Comparison of ENCODE assay signal across 13 cellular contexts in genomic region chr10:17075975-17076374, GRCh38. TPM values are rescaled to one million over a fixed set of nuclear protein-coding genes. Genes with fewer than 3 reads are reported as not detected.
DNase-seq lines count a peak whose midpoint lies in the region; ATAC-seq and TF ChIP-seq lines count a peak whose summit lies in the region.
"Had no signal": no experiment of that assay in that cellular context is flagged by ENCODE, and none has a peak within 500 bp of the region (broad histone marks: within the 10 kb centered on the region; RNA-seq: fewer than 3 reads in every experiment).

No MANE protein-coding gene starts in this region.

- H3K27me3 ChIP-seq in lower lobe of right lung (ENCODE audit: low read depth) (no peaks in the 10 kb centered on the region), tibial nerve (no peaks in the 10 kb centered on the region)

- intact Hi-C loops in lower lobe of right lung (cut with DNase I) = no loop called here

- no peak overlapping the region for H3K4me3 ChIP-seq in choroid plexus epithelial cell (ENCODE audit: low read depth, low read length)
- no peak overlapping the region for H3K4me3 ChIP-seq in lower lobe of right lung
- no peak overlapping the region for H3K4me3 ChIP-seq in tibial nerve
- H3K4me3 ChIP-seq: HAP-1 had no signal

- TF ChIP-seq CTCF in choroid plexus epithelial cell (conservative IDR thresholded peaks at IDR 0.05; ENCODE audit: low read depth, low read length) = no peak
- TF ChIP-seq CTCF in lower lobe of right lung (IDR thresholded peaks at IDR 0.05) = no peak
- no peak for TF ChIP-seq CTCF in tibial nerve (IDR thresholded peaks at IDR 0.05)

- 57 to 58% methylated on average over 2 of the region's 2 CpGs for WGBS in tibial nerve, 2 donors

- H3K36me3 ChIP-seq in lower lobe of right lung = no peaks in the 10 kb centered on the region
- no peaks in the 10 kb centered on the region for H3K36me3 ChIP-seq in tibial nerve
- H3K36me3 ChIP-seq: HAP-1 had no signal

- DNase-seq in NOMO-1 treated with DMSO at 0.1 percent for 48 hours (lab: John Stamatoyannopoulos, UW; ENCODE audit: unreplicated experiment) (peak; percentile 26), choroid plexus epithelial cell (ENCODE audit: low read depth) (peak; percentile 27), lower lobe of right lung (no peak), tibial nerve (ENCODE audit: low spot score in 2 of 2) (no peak), epidermal melanocyte (ENCODE audit: insufficient read length, low spot score) (no peak)
- DNase-seq: activated B cell treated with CpG ODN at 0.5 μM for 24 hours; activated T-cell treated with anti-CD3 and anti-CD28 coated beads, Interleukin-2, amount 50 U/mL, for 24 hours; central memory CD4-positive, alpha-beta T cell; Kasumi-1; NCI-H2171 had no signal

- H3K4me1 ChIP-seq in lower lobe of right lung = peaks cover 24% of the 10 kb centered on the region
- peaks cover 0 to 24% (median 9%) of the 10 kb centered on the region in 4 donors for H3K4me1 ChIP-seq in tibial nerve
- H3K4me1 ChIP-seq: HAP-1 had no signal

- no peak for TF ChIP-seq EP300 in tibial nerve (IDR thresholded peaks at IDR 0.05)

- no peak for TF ChIP-seq POLR2A in tibial nerve (IDR thresholded peaks at IDR 0.05)

- no peaks in the 10 kb centered on the region for H3K9me3 ChIP-seq in lower lobe of right lung
- no peaks in the 10 kb centered on the region for H3K9me3 ChIP-seq in tibial nerve
- H3K9me3 ChIP-seq: HAP-1 had no signal

- ATAC-seq in lower lobe of right lung = no peak
- ATAC-seq in HG03175 (IDR thresholded peaks at IDR 0.05; ENCODE audit: unreplicated experiment) = no peak
- ATAC-seq in GM18502 (IDR thresholded peaks at IDR 0.05; ENCODE audit: poor library complexity, unreplicated experiment) = no peak

- peak overlapping the region; percentile 59 for H3K27ac ChIP-seq in lower lobe of right lung
- H3K27ac ChIP-seq in tibial nerve = peak overlapping the region in 3 of 4 donors; percentile 24 to 87 (median 80)

RNA-seq across cellular contexts. Expression of gene CUBN, which starts 53.6 kb away (rescaled TPM):
- total RNA-seq in lower lobe of right lung = 2.2 TPM
- total RNA-seq in tibial nerve = 10 to 100 TPM in 3 of 4 donors, 1 to 10 TPM in 1; 9.2 to 38.9 (median 25.4) TPM

Comparison
In these comparisons a context has a peak if more than half of its experiments do, and no peak if none do; other contexts are left out.
1. DNase-seq: peak in NOMO-1 treated with DMSO at 0.1 percent for 48 hours (single experiment) and choroid plexus epithelial cell (single experiment); none in lower lobe of right lung (single experiment), tibial nerve (0 of 2) and epidermal melanocyte (single experiment).